ENCODE assay signal across 22 cellular contexts in the genomic region with DNA sequence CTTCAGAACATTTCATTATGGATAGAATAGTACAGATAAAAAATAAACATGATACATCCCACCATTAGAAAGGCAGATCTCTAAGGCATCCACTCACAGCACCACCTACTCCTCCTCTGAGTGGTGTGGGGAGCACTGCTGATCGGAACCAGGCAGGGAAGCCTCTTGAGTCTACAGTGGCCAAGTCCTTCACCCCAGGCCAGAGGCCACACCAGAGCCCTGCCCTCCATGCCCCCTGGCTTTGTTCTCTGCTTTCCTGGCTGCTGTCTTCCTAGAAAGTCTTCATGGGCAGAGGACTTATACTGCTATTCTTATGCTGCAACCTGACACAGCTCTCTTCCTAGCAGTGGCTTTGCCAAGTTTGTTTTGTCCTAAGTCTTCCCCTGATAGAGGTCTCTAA.
DNase-seq lines count a peak whose midpoint lies in the region; ATAC-seq, FAIRE-seq and TF ChIP-seq lines count a peak whose summit lies in the region.
"Had no signal": no experiment of that assay in that cellular context is flagged by ENCODE, and none has a peak within 500 bp of the region (broad histone marks: within the 10 kb centered on the region; RNA-seq: fewer than 3 reads in every experiment).

No MANE protein-coding gene starts in this region.

- no peaks in the 10 kb centered on the region for H3F3A ChIP-seq in smooth muscle cell (ENCODE audit: low read depth)

- no peaks in the 10 kb centered on the region for H3K4me1 Mint-ChIP-seq in effector memory CD8-positive, alpha-beta T cell (ENCODE audit: low read depth in 2 of 2)
- no peaks in the 10 kb centered on the region for H3K4me1 Mint-ChIP-seq in activated CD4-positive, alpha-beta memory T cell treated with anti-CD3 and anti-CD28 coated beads for 36 hours (ENCODE audit: low read depth)
- H3K4me1 Mint-ChIP-seq: CD4-positive, CD25-positive, alpha-beta regulatory T cell; CD8-positive, alpha-beta memory T cell had no signal

- H3K27ac ChIP-seq in HepG2 (ENCODE audit: extremely low read length, insufficient read depth, low read length) (no peak overlapping the region), right lobe of liver (no peak overlapping the region), mesenchymal stem cell (ENCODE audit: low read length, poor library complexity, severe bottlenecking) (no peak overlapping the region), smooth muscle cell (ENCODE audit: low read depth) (no peak overlapping the region)

- H3K4me2 ChIP-seq in HepG2 (ENCODE audit: low read depth, low read length) (no peak overlapping the region), mesenchymal stem cell (ENCODE audit: low read length, poor library complexity, severe bottlenecking) (no peak overlapping the region), smooth muscle cell (no peak overlapping the region)

- no peak overlapping the region for H3K27ac Mint-ChIP-seq in effector memory CD8-positive, alpha-beta T cell
- H3K27ac Mint-ChIP-seq in activated CD4-positive, alpha-beta memory T cell treated with anti-CD3 and anti-CD28 coated beads for 36 hours = no peak overlapping the region
- H3K27ac Mint-ChIP-seq: CD8-positive, alpha-beta memory T cell had no signal

- no peak overlapping the region for H3K9ac ChIP-seq in HepG2 (ENCODE audit: insufficient read depth, low read depth, low read length)
- H3K9ac ChIP-seq in mesenchymal stem cell (ENCODE audit: low read length) = peak overlapping the region; percentile 23
- H3K9ac ChIP-seq in smooth muscle cell (ENCODE audit: low read depth) = peak overlapping the region; percentile 24

- H3K27me3 ChIP-seq in HepG2 (ENCODE audit: control insufficient read depth in 1 of 2, insufficient read depth in 2 of 2, low read length in 2 of 2) = no peaks in the 10 kb centered on the region
- no peaks in the 10 kb centered on the region for H3K27me3 ChIP-seq in right lobe of liver
- H3K27me3 ChIP-seq in mesenchymal stem cell (ENCODE audit: control insufficient read depth in 1 of 2, insufficient read depth in 1 of 2, low read length in 2 of 2) = no peaks in the 10 kb centered on the region
- H3K27me3 ChIP-seq in smooth muscle cell (ENCODE audit: low read depth) = no peaks in the 10 kb centered on the region
- H3K27me3 ChIP-seq: BE2C had no signal

- no peak for TF ChIP-seq RAD21 in HepG2 (CRISPR knock-in tag; IDR thresholded peaks at IDR 0.05)

- no peak overlapping the region for H2BK5ac ChIP-seq in mesenchymal stem cell (ENCODE audit: low read depth, low read length, poor library complexity, severe bottlenecking)

- H3K23ac ChIP-seq in mesenchymal stem cell (ENCODE audit: low read length in 2 of 2) = no peak overlapping the region

- H3K9me3 ChIP-seq in HepG2 (ENCODE audit: low read length) = no peaks in the 10 kb centered on the region
- H3K9me3 ChIP-seq in right lobe of liver = no peaks in the 10 kb centered on the region
- H3K9me3 ChIP-seq in mesenchymal stem cell (ENCODE audit: control insufficient read depth, low read length) = peaks cover 17% of the 10 kb centered on the region
- H3K9me3 ChIP-seq in smooth muscle cell (replicated peaks; ENCODE audit: low read depth) = no peaks in the 10 kb centered on the region
- H3K9me3 ChIP-seq: BE2C, Caco-2 had no signal

- TF ChIP-seq POLR2A in HepG2 (IDR thresholded peaks at IDR 0.05; ENCODE audit: insufficient read depth in 1 of 2, low read depth in 2 of 2, low read length in 2 of 2) (no peak), right lobe of liver (IDR thresholded peaks at IDR 0.05) (no peak)

- H4K91ac ChIP-seq in mesenchymal stem cell (ENCODE audit: low read length) = no peak overlapping the region

- TF ChIP-seq CTCF in HepG2 (CRISPR knock-in tag; IDR thresholded peaks at IDR 0.05) = no peak
- no peak for TF ChIP-seq CTCF in right lobe of liver (IDR thresholded peaks at IDR 0.05)
- no peak for TF ChIP-seq CTCF in smooth muscle cell (IDR thresholded peaks at IDR 0.05; ENCODE audit: borderline replicate concordance, insufficient read depth, poor library complexity, severe bottlenecking)

- H4K20me1 ChIP-seq in HepG2 (ENCODE audit: insufficient read depth, low read length) = no peaks in the 10 kb centered on the region
- H4K20me1 ChIP-seq in smooth muscle cell (ENCODE audit: low read depth) = no peaks in the 10 kb centered on the region

- peaks cover 3% of the 10 kb centered on the region for H3K36me3 Mint-ChIP-seq in effector memory CD8-positive, alpha-beta T cell (ENCODE audit: insufficient read depth)
- no peaks in the 10 kb centered on the region for H3K36me3 Mint-ChIP-seq in activated CD4-positive, alpha-beta memory T cell treated with anti-CD3 and anti-CD28 coated beads for 36 hours

- CTCF ChIA-PET in HepG2 (lab: Yijun Ruan, JAX; ENCODE audit: low intra/inter-chr PET ratio, low total read pairs) = no interaction called here
- CTCF ChIA-PET in activated CD4-positive, alpha-beta memory T cell treated with anti-CD3 and anti-CD28 coated beads for 36 hours (lab: Charles Lee) = no interaction called here

- in situ Hi-C loops in HepG2 (cut with HindIII; ENCODE audit: extremely low pct_ligation_motif_present, low pct_unique_long_range_greater_than_20kb) = no loop called here

- no peaks in the 10 kb centered on the region for H3K79me1 ChIP-seq in mesenchymal stem cell (replicated peaks; ENCODE audit: low read length, poor library complexity, severe bottlenecking)

- peak overlapping the region; percentile 46 for H2AK5ac ChIP-seq in mesenchymal stem cell (ENCODE audit: low read length, severe bottlenecking)

- DNase-seq in HepG2 (ENCODE audit: low spot score) (no peak), right lobe of liver (no peak), mesenchymal stem cell (no peak), smooth muscle cell (lab: John Stamatoyannopoulos, UW; ENCODE audit: unreplicated experiment) (no peak), kidney glomerular epithelial cell (lab: John Stamatoyannopoulos, UW) (no peak)
- no peak for DNase-seq in effector memory CD8-positive, alpha-beta T cell
- DNase-seq in activated CD4-positive, alpha-beta memory T cell treated with anti-CD3 and anti-CD28 coated beads for 36 hours = no peak
- DNase-seq: ACHN; BE2C; C1 segment of cervical spinal cord; Caco-2; CD4-positive, CD25-positive, alpha-beta regulatory T cell; CD8-positive, alpha-beta memory T cell; DMS153; DMS79; GDM1; GOT3; H7; HFFc6 had no signal

- no peak overlapping the region for H3K4ac ChIP-seq in mesenchymal stem cell (ENCODE audit: low read depth in 1 of 2, low read length in 2 of 2)

- no peak overlapping the region for H3K4me3 Mint-ChIP-seq in effector memory CD8-positive, alpha-beta T cell
- H3K4me3 Mint-ChIP-seq in activated CD4-positive, alpha-beta memory T cell treated with anti-CD3 and anti-CD28 coated beads for 36 hours = no peak overlapping the region
- H3K4me3 Mint-ChIP-seq: CD8-positive, alpha-beta memory T cell; HFFc6 had no signal

- H3K79me2 ChIP-seq in HepG2 (ENCODE audit: insufficient read depth, low read length) (no peaks in the 10 kb centered on the region), smooth muscle cell (ENCODE audit: low read depth) (no peaks in the 10 kb centered on the region)

- H2BK12ac ChIP-seq in mesenchymal stem cell (ENCODE audit: low read length in 2 of 2) = no peak overlapping the region

- H4K8ac ChIP-seq in mesenchymal stem cell (ENCODE audit: low read length) = no peak overlapping the region

- H3K36me3 ChIP-seq in HepG2 (replicated peaks in 1 of 2; ENCODE audit: control insufficient read depth in 1 of 2, insufficient read depth in 2 of 2, low read length in 2 of 2) (no peaks in the 10 kb centered on the region), right lobe of liver (no peaks in the 10 kb centered on the region), mesenchymal stem cell (ENCODE audit: control insufficient read depth in 1 of 2, insufficient read depth in 2 of 2, low read depth in 1 of 2, low read length in 2 of 2) (peaks cover 0 to 3% of the 10 kb centered on the region in 2 experiments), smooth muscle cell (ENCODE audit: low read depth) (no peaks in the 10 kb centered on the region)
- H3K36me3 ChIP-seq: BE2C had no signal

- H3K14ac ChIP-seq in mesenchymal stem cell (ENCODE audit: low read length in 2 of 2) = no peak overlapping the region

- H3K4me3 ChIP-seq in HepG2 (replicated peaks in 1 of 3; ENCODE audit: insufficient read depth in 1 of 3, low read depth in 2 of 3, low read length in 3 of 3) = no peak overlapping the region
- no peak overlapping the region for H3K4me3 ChIP-seq in right lobe of liver
- no peak overlapping the region for H3K4me3 ChIP-seq in mesenchymal stem cell (ENCODE audit: insufficient read depth in 1 of 2, low read depth in 1 of 2, low read length in 2 of 2)
- no peak overlapping the region for H3K4me3 ChIP-seq in smooth muscle cell

- H2AFZ ChIP-seq in HepG2 (ENCODE audit: low read length) (no peak overlapping the region), mesenchymal stem cell (ENCODE audit: low read depth, low read length) (no peak overlapping the region), smooth muscle cell (ENCODE audit: low read depth) (no peak overlapping the region)

- no peak overlapping the region for H2BK15ac ChIP-seq in mesenchymal stem cell (ENCODE audit: low read depth, poor library complexity, severe bottlenecking)

- BruUV-seq in HepG2 (replicated peaks; lab: Mats Ljungman, UMichigan) = no TSS peak

- no peak for FAIRE-seq in HepG2 (lab: Jason Lieb, UNC)
- FAIRE-seq: D721Med, HTR-8/SVneo had no signal

- no peaks in the 10 kb centered on the region for H3K9me3 Mint-ChIP-seq in effector memory CD8-positive, alpha-beta T cell
- peaks cover 8% of the 10 kb centered on the region for H3K9me3 Mint-ChIP-seq in activated CD4-positive, alpha-beta memory T cell treated with anti-CD3 and anti-CD28 coated beads for 36 hours
- H3K9me3 Mint-ChIP-seq: HFFc6 had no signal

- POLR2A ChIA-PET in HepG2 (lab: Yijun Ruan, JAX) = no interaction called here
- POLR2A ChIA-PET in activated CD4-positive, alpha-beta memory T cell treated with anti-CD3 and anti-CD28 coated beads for 36 hours (lab: Charles Lee) = no interaction called here

- H3K4me1 ChIP-seq in HepG2 (ENCODE audit: insufficient read depth, low read length) = peaks cover 8% of the 10 kb centered on the region
- no peaks in the 10 kb centered on the region for H3K4me1 ChIP-seq in right lobe of liver
- H3K4me1 ChIP-seq in mesenchymal stem cell (ENCODE audit: control insufficient read depth, insufficient read depth, low read depth, low read length) = peaks cover 16% of the 10 kb centered on the region
- H3K4me1 ChIP-seq in smooth muscle cell (ENCODE audit: low read depth) = no peaks in the 10 kb centered on the region
- H3K4me1 ChIP-seq: BE2C had no signal

- WGBS in HepG2 (ENCODE audit: low lambda C conversion rate) = 92% methylated on average over 1 of the region's 1 CpG
- WGBS in right lobe of liver (ENCODE audit: insufficient coverage, low coverage, low lambda C conversion rate, missing lambda C conversion rate) = no CpG with 5 or more reads among the region's 1 CpG
- WGBS in mesenchymal stem cell = 97% methylated on average over 1 of the region's 1 CpG
- 100% methylated on average over 1 of the region's 1 CpG for WGBS in smooth muscle cell (ENCODE audit: low lambda C conversion rate)

- no peak for TF ChIP-seq EP300 in HepG2 (IDR thresholded peaks at IDR 0.05; ENCODE audit: low read depth in 2 of 2, low read length in 2 of 2)
- TF ChIP-seq EP300 in HepG2 (CRISPR knock-in tag; IDR thresholded peaks at IDR 0.05; ENCODE audit: borderline replicate concordance) = no peak

- no peak overlapping the region for H3K18ac ChIP-seq in mesenchymal stem cell (ENCODE audit: low read depth in 1 of 2, low read length in 2 of 2)

- H2BK120ac ChIP-seq in mesenchymal stem cell (ENCODE audit: low read depth, low read length) = no peak overlapping the region

- intact Hi-C loops in HepG2 (cut with micrococcal nuclease; ENCODE audit: unreplicated experiment) = no loop called here
- intact Hi-C loops in right lobe of liver (cut with DNase I) = no loop called here
- intact Hi-C loops in activated CD4-positive, alpha-beta memory T cell treated with anti-CD3 and anti-CD28 coated beads for 36 hours (cut with micrococcal nuclease) = no loop called here

- ATAC-seq in HepG2 (no peak), right lobe of liver (no peak)
- no peak for ATAC-seq in effector memory CD8-positive, alpha-beta T cell (replicated peaks)
- ATAC-seq: HCT116 had no signal

- peaks cover 5 to 19% of the 10 kb centered on the region in 2 donors for H3K27me3 Mint-ChIP-seq in effector memory CD8-positive, alpha-beta T cell
- no peaks in the 10 kb centered on the region for H3K27me3 Mint-ChIP-seq in activated CD4-positive, alpha-beta memory T cell treated with anti-CD3 and anti-CD28 coated beads for 36 hours
